In the genomic region with DNA sequence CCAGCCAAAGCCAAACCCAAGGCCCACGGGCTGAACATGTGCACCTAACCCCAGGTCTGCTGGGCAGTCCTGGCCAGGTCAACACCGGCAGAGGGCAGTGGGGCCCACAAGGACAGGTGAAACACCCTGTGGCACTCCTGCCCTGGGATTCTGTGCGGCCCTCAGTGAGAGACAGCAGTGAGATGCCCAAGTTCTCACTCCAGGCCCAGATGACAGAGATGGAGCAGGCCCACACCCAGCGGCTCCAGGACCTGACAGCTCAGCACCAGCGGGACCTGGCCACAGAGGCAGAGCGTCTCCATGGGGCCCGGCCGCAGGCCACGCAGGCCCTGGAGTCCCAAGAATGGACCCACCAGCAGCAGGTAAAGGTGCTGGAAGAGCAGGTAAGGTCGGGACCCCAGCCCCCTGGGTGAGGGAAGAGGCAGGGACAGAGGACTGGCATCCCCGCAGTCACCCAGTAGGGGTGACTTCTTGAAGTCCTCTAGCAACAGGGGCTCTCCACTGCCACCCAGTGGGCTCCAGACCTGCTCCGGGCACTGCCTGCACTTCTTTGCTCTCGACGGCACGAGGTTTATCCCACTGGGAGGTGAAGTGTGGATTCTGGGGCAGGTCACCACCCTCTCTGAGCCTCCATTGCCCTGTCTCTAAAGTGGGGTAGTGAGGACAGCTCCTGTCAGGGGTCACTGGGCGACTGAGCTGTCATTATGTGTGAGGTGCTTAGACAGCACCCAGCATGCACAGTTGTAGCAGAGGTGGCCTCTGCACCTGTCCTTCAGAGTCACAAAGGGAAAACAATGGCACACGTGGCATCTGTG, we compare ENCODE assay signal across 8 cellular contexts.
A peak's percentile ranks its signal among the peaks of the same experiment; 100 is the strongest.
DNase-seq lines count a peak whose midpoint lies in the region; ATAC-seq and TF ChIP-seq lines count a peak whose summit lies in the region.

No MANE protein-coding gene starts in this region.

- no peaks in the 10 kb centered on the region for H3K36me3 ChIP-seq in DND-41 (ENCODE audit: insufficient read depth, low read length)
- no peaks in the 10 kb centered on the region for H3K36me3 ChIP-seq in MM.1S (replicated peaks; ENCODE audit: insufficient read depth, low read length)
- no peaks in the 10 kb centered on the region for H3K36me3 ChIP-seq in brain microvascular endothelial cell (replicated peaks)

- no peak overlapping the region for H3K4me3 ChIP-seq in DND-41 (ENCODE audit: low read depth in 1 of 2, low read length in 2 of 2)
- H3K4me3 ChIP-seq in MM.1S (ENCODE audit: low read length): no peak overlapping the region
- no peak overlapping the region for H3K4me3 ChIP-seq in brain microvascular endothelial cell (ENCODE audit: low read depth, low read length)

- no peaks in the 10 kb centered on the region for H3K27me3 ChIP-seq in DND-41 (ENCODE audit: insufficient read depth, low read length, poor library complexity)
- peaks cover 14% of the 10 kb centered on the region; the same call in 1 of the 2 replicates for H3K27me3 ChIP-seq in MM.1S (replicated peaks; ENCODE audit: insufficient read depth, low read length)
- no peaks in the 10 kb centered on the region for H3K27me3 ChIP-seq in brain microvascular endothelial cell (replicated peaks)

- H3K27me3 Mint-ChIP-seq in nephron progenitor cell (ENCODE audit: low read depth, poor library complexity): peaks cover 13% of the 10 kb centered on the region

- H4K20me1 ChIP-seq in DND-41 (ENCODE audit: insufficient read depth, low read length) (peaks cover 3% of the 10 kb centered on the region; the same call in 1 of the 2 replicates), MM.1S (ENCODE audit: insufficient read depth, low read length) (no peaks in the 10 kb centered on the region)

- H3F3A ChIP-seq in MM.1S (ENCODE audit: insufficient read depth, low read length): no peaks in the 10 kb centered on the region

- H2AFZ ChIP-seq in DND-41 (ENCODE audit: low read depth, low read length) (no peak overlapping the region), MM.1S (ENCODE audit: low read length) (no peak overlapping the region)

- TF ChIP-seq CTCF in DND-41 (IDR thresholded peaks at IDR 0.05; ENCODE audit: borderline replicate concordance, extremely low read depth, low read length, poor library complexity, severe bottlenecking) (peak; percentile 53), MM.1S (IDR thresholded peaks at IDR 0.05; ENCODE audit: low read length) (peak; percentile 30), brain microvascular endothelial cell (IDR thresholded peaks at IDR 0.05; ENCODE audit: low read depth, low read length, missing control alignments) (peak; percentile 76), nephron progenitor cell (IDR thresholded peaks at IDR 0.05) (peak; percentile 54)

- no peak overlapping the region for H3K4me3 Mint-ChIP-seq in nephron progenitor cell

- no peak overlapping the region for H3K27ac Mint-ChIP-seq in nephron progenitor cell

- in situ Hi-C loops in brain microvascular endothelial cell (cut with HindIII; ENCODE audit: low pct_ligation_motif_present, low sequenced_read_pairs): no loop called here

- no peak overlapping the region for H3K27ac ChIP-seq in DND-41 (ENCODE audit: low read length)
- H3K27ac ChIP-seq in MM.1S (ENCODE audit: low read length): no peak overlapping the region
- H3K27ac ChIP-seq in brain microvascular endothelial cell: no peak overlapping the region

- peaks cover 48% of the 10 kb centered on the region for H3K4me1 Mint-ChIP-seq in nephron progenitor cell

- H3K9me2 ChIP-seq in MM.1S (replicated peaks; ENCODE audit: insufficient read depth, low read length): no peaks in the 10 kb centered on the region

- H3K4me1 ChIP-seq in DND-41 (ENCODE audit: insufficient read depth, low read length) (no peaks in the 10 kb centered on the region), MM.1S (ENCODE audit: low read length) (no peaks in the 10 kb centered on the region)

- H3K36me3 Mint-ChIP-seq in nephron progenitor cell (ENCODE audit: low read depth): no peaks in the 10 kb centered on the region

- H3K4me2 ChIP-seq in DND-41 (ENCODE audit: insufficient read depth, low read length): no peak overlapping the region
- no peak overlapping the region for H3K4me2 ChIP-seq in MM.1S (ENCODE audit: low read depth, low read length)

- H3K9me3 Mint-ChIP-seq in nephron progenitor cell: no peaks in the 10 kb centered on the region

- DNase-seq in DND-41 (no peak), MM.1S (peak; percentile 19), brain microvascular endothelial cell (no peak), nephron progenitor cell (peak; percentile 53), NCI-H2227 (lab: John Stamatoyannopoulos, UW; ENCODE audit: unreplicated experiment) (no peak), NCI-H146 (lab: John Stamatoyannopoulos, UW) (no peak)

- H3K9me3 ChIP-seq in DND-41 (ENCODE audit: insufficient read depth, low read length, severe bottlenecking): no peaks in the 10 kb centered on the region
- H3K9me3 ChIP-seq in MM.1S (replicated peaks; ENCODE audit: insufficient read depth, low read length): no peaks in the 10 kb centered on the region

- ATAC-seq in DND-41 (ENCODE audit: insufficient read depth, low read depth) (0 out of 3 replicates have a peak, but pooled peaks have one; percentile 40), HG02852 (IDR thresholded peaks at IDR 0.05; ENCODE audit: unreplicated experiment) (no peak), GM19452 (IDR thresholded peaks at IDR 0.05; ENCODE audit: unreplicated experiment) (no peak)

- no peak overlapping the region for H3K9ac ChIP-seq in DND-41 (ENCODE audit: low read depth, low read length)
- H3K9ac ChIP-seq in MM.1S (ENCODE audit: low read length): no peak overlapping the region

- H3K79me2 ChIP-seq in DND-41 (ENCODE audit: insufficient read depth, low read length) (no peaks in the 10 kb centered on the region), MM.1S (ENCODE audit: low read length) (no peaks in the 10 kb centered on the region)

Comparison
In these comparisons a context has a peak if more than half of its experiments do, and no peak if none do; other contexts are left out.
1. DNase-seq: peak in MM.1S (single experiment) and nephron progenitor cell (single experiment); none in DND-41 (single experiment), brain microvascular endothelial cell (single experiment), NCI-H2227 (single experiment) and NCI-H146 (single experiment).
2. Peak in every context shown above with its lines, with median percentiles within 50 percentile points of each other: CTCF ChIP-seq.